8 cellular contexts compared by ENCODE assay signal in the genomic region with DNA sequence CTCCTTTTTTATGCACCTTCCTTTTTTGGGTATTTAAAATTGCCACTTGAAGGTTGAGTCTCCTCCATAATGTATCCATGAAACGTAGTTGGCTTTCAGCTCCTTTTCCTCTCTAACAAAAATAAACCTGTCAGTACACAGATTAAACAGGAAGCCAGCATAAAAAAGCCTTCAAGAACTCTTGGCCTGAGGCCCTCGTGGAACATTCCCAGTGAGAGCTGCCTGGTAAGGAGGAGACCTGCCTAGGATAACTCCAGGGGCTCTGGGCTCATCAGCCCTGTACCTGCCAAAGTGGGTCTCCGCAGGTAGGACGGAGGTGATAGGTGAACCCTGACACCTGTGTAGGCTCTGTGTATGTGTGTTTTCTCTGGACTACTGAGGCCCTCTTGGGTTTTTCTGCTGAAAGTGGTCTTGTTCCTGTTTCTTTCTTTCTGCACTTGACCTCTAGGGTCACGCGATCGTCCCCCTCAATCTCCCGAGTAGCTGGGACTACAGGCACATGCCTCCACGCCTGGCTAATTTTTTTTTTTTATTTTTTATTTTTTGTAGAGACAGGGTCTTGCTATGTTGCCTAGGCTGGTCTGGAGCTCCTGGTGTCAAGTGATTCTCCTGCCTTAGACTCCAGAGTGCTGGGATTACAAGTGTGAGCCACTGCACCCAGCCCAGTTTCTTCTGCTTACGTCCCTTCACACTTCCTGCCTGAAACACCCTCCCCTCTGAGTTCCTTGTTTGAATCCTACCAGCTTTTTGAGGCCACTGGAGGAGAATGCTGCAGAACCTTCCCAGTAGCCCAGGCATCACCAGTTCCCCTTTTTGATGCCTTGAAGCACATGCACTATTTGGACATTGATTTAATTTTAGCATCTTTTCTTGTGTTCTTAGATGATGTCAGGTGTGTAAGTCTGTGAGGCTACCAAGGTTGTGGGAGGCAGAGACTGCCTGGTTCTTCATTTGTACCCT.
DNase-seq lines count a peak whose midpoint lies in the region; ATAC-seq and TF ChIP-seq lines count a peak whose summit lies in the region.

No MANE protein-coding gene starts in this region.

- no peak overlapping the region for H3K4me3 ChIP-seq in choroid plexus epithelial cell (ENCODE audit: low read depth, low read length)
- H3K4me3 ChIP-seq in neutrophil (ENCODE audit: low read depth in 1 of 2, low read length in 1 of 2), result peak overlapping the region; percentile 51 to 59

- H3K27ac ChIP-seq in neutrophil, result peak overlapping the region; percentile 97

- ATAC-seq in HG03095 (IDR thresholded peaks at IDR 0.05; ENCODE audit: unreplicated experiment), result no peak
- no peak for ATAC-seq in HG02610 (IDR thresholded peaks at IDR 0.05; ENCODE audit: unreplicated experiment)

- H3K9me3 ChIP-seq in neutrophil, result no peaks in the 10 kb centered on the region

- TF ChIP-seq CTCF in choroid plexus epithelial cell (conservative IDR thresholded peaks at IDR 0.05; ENCODE audit: low read depth, low read length), result no peak
- TF ChIP-seq CTCF in neutrophil (IDR thresholded peaks at IDR 0.05), result no peak

- no peaks in the 10 kb centered on the region for H3K27me3 ChIP-seq in neutrophil

- peaks cover 18% of the 10 kb centered on the region for H3K36me3 ChIP-seq in neutrophil

- peaks cover 74 to 80% of the 10 kb centered on the region in 2 experiments for H3K4me1 ChIP-seq in neutrophil (ENCODE audit: control insufficient read depth in 1 of 2, insufficient read depth in 1 of 2, low read depth in 1 of 2, low read length in 1 of 2)

- peak; percentile 73 for DNase-seq in EH (ENCODE audit: low read depth)
- peak; percentile 72 for DNase-seq in NAMALWA (ENCODE audit: low spot score)
- peak; percentile 60 for DNase-seq in choroid plexus epithelial cell (ENCODE audit: low read depth)
- DNase-seq in stimulated activated CD4-positive, alpha-beta T cell treated with anti-CD3 and anti-CD28 coated beads, Interleukin-4, amount 100 ng/mL, for 4 hours, result no peak
- no peak for DNase-seq in NCI-H446 (lab: John Stamatoyannopoulos, UW)

Comparison
In these comparisons a context has a peak if more than half of its experiments do, and no peak if none do; other contexts are left out.
1. DNase-seq: peak in EH (single experiment), NAMALWA (single experiment) and choroid plexus epithelial cell (single experiment); none in stimulated activated CD4-positive, alpha-beta T cell treated with anti-CD3 and anti-CD28 coated beads, Interleukin-4, amount 100 ng/mL, for 4 hours (0 of 2) and NCI-H446 (0 of 2).